In the genomic region with DNA sequence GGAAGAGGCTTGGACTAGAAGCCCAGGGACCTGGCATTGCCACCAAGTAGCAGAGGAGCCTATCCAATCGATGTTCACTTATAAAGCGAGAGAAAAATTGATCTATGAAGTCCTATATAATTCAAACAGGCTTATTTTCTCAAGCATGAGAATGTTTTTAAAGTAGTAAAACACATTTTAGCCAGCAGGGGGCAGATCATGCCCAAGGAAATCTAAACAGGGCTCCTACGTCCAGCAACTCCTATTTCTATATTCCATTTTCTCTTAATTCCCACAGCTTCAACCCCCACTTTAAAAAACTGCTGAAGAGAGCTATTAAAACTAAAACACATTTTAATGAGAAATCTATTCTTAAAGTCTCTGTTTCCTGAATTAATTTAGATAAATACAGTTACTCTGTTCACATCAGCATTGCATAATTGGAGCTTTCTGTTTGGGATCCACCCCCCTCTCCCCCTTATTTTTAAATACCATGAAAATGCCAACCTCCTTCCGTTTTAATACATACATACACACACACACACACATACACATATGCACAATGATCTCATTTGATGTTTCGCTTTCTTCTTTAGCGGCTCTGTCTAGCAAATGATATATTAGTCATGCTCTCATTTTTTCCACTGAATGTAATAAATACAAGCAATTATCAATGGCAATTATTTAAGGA, we compare ENCODE assay signal across 8 cellular contexts.
DNase-seq lines count a peak whose midpoint lies in the region; ATAC-seq and TF ChIP-seq lines count a peak whose summit lies in the region.

No MANE protein-coding gene starts in this region.

- POLR2A ChIA-PET in CD8-positive, alpha-beta T cell (lab: Charles Lee), result no interaction called here
- POLR2A ChIA-PET in naive thymus-derived CD4-positive, alpha-beta T cell (lab: Charles Lee), result no interaction called here

- H3K27ac ChIP-seq in CD8-positive, alpha-beta T cell (ENCODE audit: low read depth, low read length), result no peak overlapping the region
- H3K27ac ChIP-seq in naive thymus-derived CD4-positive, alpha-beta T cell (ENCODE audit: low read depth, low read length), result no peak overlapping the region

- peaks cover 2% of the 10 kb centered on the region for H3K4me1 Mint-ChIP-seq in CD8-positive, alpha-beta T cell (ENCODE audit: low read depth)
- peaks cover 0 to 11% (median 5%) of the 10 kb centered on the region in 7 donors for H3K4me1 Mint-ChIP-seq in naive thymus-derived CD4-positive, alpha-beta T cell

- H3K36me3 ChIP-seq in CD8-positive, alpha-beta T cell (ENCODE audit: insufficient read depth, low read length), result no peaks in the 10 kb centered on the region
- no peaks in the 10 kb centered on the region for H3K36me3 ChIP-seq in naive thymus-derived CD4-positive, alpha-beta T cell (ENCODE audit: control insufficient read depth in 2 of 3, insufficient read depth in 3 of 3, low read length in 3 of 3)

- CTCF ChIA-PET in CD8-positive, alpha-beta T cell (lab: Charles Lee), result interaction anchor here (0.7 to 1.2 kb wide), 8 partner anchors 8 to 399 kb away, joined by 3 to 4 read pairs (median 3); no protein-coding TSS in a partner anchor
- CTCF ChIA-PET in naive thymus-derived CD4-positive, alpha-beta T cell (lab: Charles Lee), result interaction anchor here (0.8 to 1.2 kb wide), 3 partner anchors 9 to 1155 kb away, joined by 3 read pairs; no protein-coding TSS in a partner anchor

- H3K4me1 ChIP-seq in CD8-positive, alpha-beta T cell (ENCODE audit: insufficient read depth, low read length), result no peaks in the 10 kb centered on the region
- H3K4me1 ChIP-seq in naive thymus-derived CD4-positive, alpha-beta T cell (ENCODE audit: control insufficient read depth in 2 of 2, insufficient read depth in 2 of 2, low read length in 2 of 2), result no peaks in the 10 kb centered on the region

- ATAC-seq in CD8-positive, alpha-beta T cell, result peak; percentile 17
- peak; percentile 44 for ATAC-seq in naive thymus-derived CD4-positive, alpha-beta T cell
- no peak for ATAC-seq in HG03039 (IDR thresholded peaks at IDR 0.05; ENCODE audit: unreplicated experiment)

- TF ChIP-seq POLR2A in lower leg skin (IDR thresholded peaks at IDR 0.05), result no peak

- H3K9me3 ChIP-seq in CD8-positive, alpha-beta T cell (ENCODE audit: low read length), result no peaks in the 10 kb centered on the region
- H3K9me3 ChIP-seq in naive thymus-derived CD4-positive, alpha-beta T cell (ENCODE audit: control insufficient read depth in 2 of 3, low read length in 3 of 3), result no peaks in the 10 kb centered on the region

- intact Hi-C loops in CD8-positive, alpha-beta T cell (cut with DNase I, micrococcal nuclease), result loop anchor here in 1 of 2 experiments (2.0 to 10.0 kb wide), 4 partner anchors 302 to 1904 kb away; no protein-coding TSS in a partner anchor
- intact Hi-C loops in naive thymus-derived CD4-positive, alpha-beta T cell (cut with micrococcal nuclease), result loop anchor here (1.0 kb wide), 4 partner anchors 302 to 412 kb away; no protein-coding TSS in a partner anchor
- intact Hi-C loops in lower leg skin (cut with DNase I; ENCODE audit: low total_unique reads), result loop anchor here (5.0 kb wide), 1 partner anchor 396 kb away; no protein-coding TSS in a partner anchor

- DNase-seq in CD8-positive, alpha-beta T cell, result peak in 2 of 7 experiments; percentile 11 to 16
- peak; percentile 63 for DNase-seq in GM20000 (ENCODE audit: low spot score)
- peak; percentile 63 for DNase-seq in MV-4-11 (lab: John Stamatoyannopoulos, UW)
- peak; percentile 40 for DNase-seq in RPMI8226
- DNase-seq in epidermal melanocyte (ENCODE audit: insufficient read length, low spot score), result peak; percentile 78
- peak in 5 of 9 donors; percentile 11 to 32 (median 25) for DNase-seq in naive thymus-derived CD4-positive, alpha-beta T cell
- no peak for DNase-seq in lower leg skin (ENCODE audit: low spot score in 2 of 2)

- H3K27me3 ChIP-seq in CD8-positive, alpha-beta T cell (ENCODE audit: insufficient read depth, low read length), result no peaks in the 10 kb centered on the region
- H3K27me3 ChIP-seq in naive thymus-derived CD4-positive, alpha-beta T cell (ENCODE audit: control insufficient read depth in 2 of 2, insufficient read depth in 2 of 2, low read length in 2 of 2), result no peaks in the 10 kb centered on the region

- H3K4me3 ChIP-seq in CD8-positive, alpha-beta T cell (ENCODE audit: low read depth, low read length), result no peak overlapping the region
- H3K4me3 ChIP-seq in naive thymus-derived CD4-positive, alpha-beta T cell (ENCODE audit: low read length), result no peak overlapping the region
- H3K4me3 ChIP-seq in lower leg skin (ENCODE audit: low read depth, poor library complexity, severe bottlenecking), result no peak overlapping the region

- TF ChIP-seq CTCF in CD8-positive, alpha-beta T cell (IDR thresholded peaks at IDR 0.05), result peak; percentile 74
- TF ChIP-seq CTCF in GM20000 (IDR thresholded peaks at IDR 0.05; ENCODE audit: extremely low read depth, missing control alignments) (no peak), lower leg skin (IDR thresholded peaks at IDR 0.05) (no peak)

- no peak overlapping the region for H3K27ac Mint-ChIP-seq in CD8-positive, alpha-beta T cell
- no peak overlapping the region for H3K27ac Mint-ChIP-seq in naive thymus-derived CD4-positive, alpha-beta T cell

- H3K4me3 Mint-ChIP-seq in CD8-positive, alpha-beta T cell, result peak overlapping the region; percentile 32
- peak overlapping the region in 8 of 10 donors; percentile 8 to 72 (median 58) for H3K4me3 Mint-ChIP-seq in naive thymus-derived CD4-positive, alpha-beta T cell

- WGBS in lower leg skin, 2 donors, result 27 to 30% methylated on average over 6 of the region's 6 CpGs

- H3K36me3 Mint-ChIP-seq in CD8-positive, alpha-beta T cell, result no peaks in the 10 kb centered on the region
- no peaks in the 10 kb centered on the region for H3K36me3 Mint-ChIP-seq in naive thymus-derived CD4-positive, alpha-beta T cell

- no peaks in the 10 kb centered on the region for H3K9me3 Mint-ChIP-seq in CD8-positive, alpha-beta T cell
- H3K9me3 Mint-ChIP-seq in naive thymus-derived CD4-positive, alpha-beta T cell, result no peaks in the 10 kb centered on the region

- H3K27me3 Mint-ChIP-seq in CD8-positive, alpha-beta T cell (ENCODE audit: low read depth), result no peaks in the 10 kb centered on the region
- H3K27me3 Mint-ChIP-seq in naive thymus-derived CD4-positive, alpha-beta T cell, result no peaks in the 10 kb centered on the region

Comparison
In these comparisons a context has a peak if more than half of its experiments do, and no peak if none do; other contexts are left out.
1. DNase-seq: peak in GM20000 (single experiment), MV-4-11 (single experiment), RPMI8226 (single experiment), epidermal melanocyte (single experiment) and naive thymus-derived CD4-positive, alpha-beta T cell (5 of 9); none in lower leg skin (0 of 2).